ENCODE assay signal across 1 cellular context in the genomic region with DNA sequence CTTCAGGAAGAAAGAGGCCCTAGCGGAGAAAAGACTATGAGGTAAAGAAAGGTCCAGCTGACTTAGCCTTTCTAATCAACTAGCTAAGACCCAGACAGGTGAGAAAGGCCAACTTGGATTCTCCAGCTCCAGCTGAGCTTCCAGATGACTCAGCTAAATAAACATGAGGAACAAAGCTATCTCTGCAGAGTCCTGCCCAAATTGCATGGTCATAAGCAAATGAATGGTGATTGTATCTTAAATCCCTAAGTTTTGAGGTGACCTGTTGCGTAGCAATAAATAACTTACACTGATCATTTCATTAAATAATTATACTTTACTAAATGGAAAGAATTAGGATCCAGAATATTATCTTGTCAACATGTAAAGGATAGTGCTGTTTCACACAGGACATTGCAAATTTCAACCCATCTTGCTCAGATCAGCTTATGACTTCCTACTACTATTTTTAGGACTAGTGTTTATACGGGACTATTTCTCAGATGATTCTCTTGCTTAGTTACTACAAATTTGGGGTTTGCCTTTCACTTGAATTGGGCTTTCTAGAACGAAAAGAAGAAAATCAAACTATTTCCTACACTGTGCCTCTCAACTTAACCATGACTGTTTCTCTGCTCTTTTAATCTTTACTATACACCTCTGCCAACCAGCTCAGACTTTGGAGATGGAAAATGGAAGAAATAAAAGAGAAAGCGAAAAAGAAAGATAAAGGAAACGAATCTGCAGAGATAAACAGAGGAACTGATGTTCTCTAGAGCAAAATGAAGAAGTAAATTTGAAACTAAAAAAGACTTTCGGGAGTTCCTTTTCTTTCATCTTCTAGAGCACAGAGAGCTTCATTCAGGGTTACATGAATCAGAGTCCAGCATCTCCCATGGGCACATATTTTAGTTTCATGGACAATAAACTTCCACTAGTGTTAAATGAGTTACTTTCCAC.
TF ChIP-seq lines count a peak whose summit lies in the region.

No MANE protein-coding gene starts in this region.

TF ChIP-seq in HepG2, 621 proteins besides CTCF, POLR2A, EP300 and RAD21 (continued from another document and continues in another):
- TF ChIP-seq, protein P1, sequence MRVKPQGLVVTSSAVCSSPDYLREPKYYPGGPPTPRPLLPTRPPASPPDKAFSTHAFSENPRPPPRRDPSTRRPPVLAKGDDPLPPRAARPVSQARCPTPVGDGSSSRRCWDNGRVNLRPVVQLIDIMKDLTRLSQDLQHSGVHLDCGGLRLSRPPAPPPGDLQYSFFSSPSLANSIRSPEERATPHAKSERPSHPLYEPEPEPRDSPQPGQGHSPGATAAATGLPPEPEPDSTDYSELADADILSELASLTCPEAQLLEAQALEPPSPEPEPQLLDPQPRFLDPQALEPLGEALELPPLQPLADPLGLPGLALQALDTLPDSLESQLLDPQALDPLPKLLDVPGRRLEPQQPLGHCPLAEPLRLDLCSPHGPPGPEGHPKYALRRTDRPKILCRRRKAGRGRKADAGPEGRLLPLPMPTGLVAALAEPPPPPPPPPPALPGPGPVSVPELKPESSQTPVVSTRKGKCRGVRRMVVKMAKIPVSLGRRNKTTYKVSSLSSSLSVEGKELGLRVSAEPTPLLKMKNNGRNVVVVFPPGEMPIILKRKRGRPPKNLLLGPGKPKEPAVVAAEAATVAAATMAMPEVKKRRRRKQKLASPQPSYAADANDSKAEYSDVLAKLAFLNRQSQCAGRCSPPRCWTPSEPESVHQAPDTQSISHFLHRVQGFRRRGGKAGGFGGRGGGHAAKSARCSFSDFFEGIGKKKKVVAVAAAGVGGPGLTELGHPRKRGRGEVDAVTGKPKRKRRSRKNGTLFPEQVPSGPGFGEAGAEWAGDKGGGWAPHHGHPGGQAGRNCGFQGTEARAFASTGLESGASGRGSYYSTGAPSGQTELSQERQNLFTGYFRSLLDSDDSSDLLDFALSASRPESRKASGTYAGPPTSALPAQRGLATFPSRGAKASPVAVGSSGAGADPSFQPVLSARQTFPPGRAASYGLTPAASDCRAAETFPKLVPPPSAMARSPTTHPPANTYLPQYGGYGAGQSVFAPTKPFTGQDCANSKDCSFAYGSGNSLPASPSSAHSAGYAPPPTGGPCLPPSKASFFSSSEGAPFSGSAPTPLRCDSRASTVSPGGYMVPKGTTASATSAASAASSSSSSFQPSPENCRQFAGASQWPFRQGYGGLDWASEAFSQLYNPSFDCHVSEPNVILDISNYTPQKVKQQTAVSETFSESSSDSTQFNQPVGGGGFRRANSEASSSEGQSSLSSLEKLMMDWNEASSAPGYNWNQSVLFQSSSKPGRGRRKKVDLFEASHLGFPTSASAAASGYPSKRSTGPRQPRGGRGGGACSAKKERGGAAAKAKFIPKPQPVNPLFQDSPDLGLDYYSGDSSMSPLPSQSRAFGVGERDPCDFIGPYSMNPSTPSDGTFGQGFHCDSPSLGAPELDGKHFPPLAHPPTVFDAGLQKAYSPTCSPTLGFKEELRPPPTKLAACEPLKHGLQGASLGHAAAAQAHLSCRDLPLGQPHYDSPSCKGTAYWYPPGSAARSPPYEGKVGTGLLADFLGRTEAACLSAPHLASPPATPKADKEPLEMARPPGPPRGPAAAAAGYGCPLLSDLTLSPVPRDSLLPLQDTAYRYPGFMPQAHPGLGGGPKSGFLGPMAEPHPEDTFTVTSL (CRISPR knock-in tag; IDR thresholded peaks at IDR 0.05; ENCODE audit: borderline replicate concordance) = peak; percentile 60; the same call in 1 of the 2 replicates
- TF ChIP-seq ZNF724P (CRISPR knock-in tag; IDR thresholded peaks at IDR 0.05; ENCODE audit: borderline replicate concordance) (no peak), ZNF614 (CRISPR knock-in tag; IDR thresholded peaks at IDR 0.05; ENCODE audit: borderline replicate concordance) (peak; percentile 64; the same call in 1 of the 2 replicates), TBX2 (CRISPR knock-in tag; IDR thresholded peaks at IDR 0.05; ENCODE audit: borderline replicate concordance) (peak; percentile 61), ZNF75D (CRISPR knock-in tag; IDR thresholded peaks at IDR 0.05; ENCODE audit: borderline replicate concordance) (no peak), MAZ (IDR thresholded peaks at IDR 0.05; ENCODE audit: borderline replicate concordance, low read depth, low read length) (no peak), MAZ (CRISPR knock-in tag; IDR thresholded peaks at IDR 0.05; ENCODE audit: low read depth) (no peak), SOX6 (IDR thresholded peaks at IDR 0.05) (no peak), SOX6 (CRISPR knock-in tag; IDR thresholded peaks at IDR 0.05) (peak; percentile 82), THAP11 (CRISPR knock-in tag; IDR thresholded peaks at IDR 0.05) (peak; percentile 17; the same call in 1 of the 2 replicates), TEAD3 (CRISPR knock-in tag; optimal IDR thresholded peaks at IDR 0.05; ENCODE audit: borderline replicate concordance) (peak; percentile 38), ZNF292 (CRISPR knock-in tag; IDR thresholded peaks at IDR 0.05; ENCODE audit: borderline replicate concordance, low read depth) (0 out of 2 replicates have a peak, but pooled peaks have one; percentile 37), HDAC1 (CRISPR knock-in tag; IDR thresholded peaks at IDR 0.05) (peak; percentile 48; the same call in 1 of the 2 replicates), HDAC2 (CRISPR knock-in tag; IDR thresholded peaks at IDR 0.05) (0 out of 2 replicates have a peak, but pooled peaks have one; percentile 20), JUND (CRISPR knock-in tag; IDR thresholded peaks at IDR 0.05) (peak; percentile 98), FOXK1 (CRISPR knock-in tag; IDR thresholded peaks at IDR 0.05; ENCODE audit: borderline replicate concordance, low read depth) (peak; percentile 56; the same call in 1 of the 2 replicates), LCORL (IDR thresholded peaks at IDR 0.05) (no peak), LCORL (CRISPR knock-in tag; IDR thresholded peaks at IDR 0.05) (peak; percentile 62), PHB2 (IDR thresholded peaks at IDR 0.05; ENCODE audit: partially characterized antibody) (no peak), DPF2 (CRISPR knock-in tag; IDR thresholded peaks at IDR 0.05; ENCODE audit: borderline replicate concordance, low read depth) (0 out of 2 replicates have a peak, but pooled peaks have one; percentile 49), HIVEP1 (CRISPR knock-in tag; IDR thresholded peaks at IDR 0.05) (no peak), HMG20A (CRISPR knock-in tag; IDR thresholded peaks at IDR 0.05; ENCODE audit: borderline replicate concordance) (peak; percentile 40; the same call in 1 of the 2 replicates), ZNF841 (CRISPR knock-in tag; IDR thresholded peaks at IDR 0.05; ENCODE audit: borderline replicate concordance) (no peak), NR2F6 (IDR thresholded peaks at IDR 0.05) (peak; percentile 44), NR2F6 (CRISPR knock-in tag; IDR thresholded peaks at IDR 0.05) (0 out of 2 replicates have a peak, but pooled peaks have one; percentile 43), TCF7 (IDR thresholded peaks at IDR 0.05; ENCODE audit: low read depth) (peak; percentile 42; the same call in 1 of the 2 replicates), MIXL1 (CRISPR knock-in tag; IDR thresholded peaks at IDR 0.05) (peak; percentile 38; the same call in 1 of the 2 replicates)
- TF ChIP-seq, protein P2, sequence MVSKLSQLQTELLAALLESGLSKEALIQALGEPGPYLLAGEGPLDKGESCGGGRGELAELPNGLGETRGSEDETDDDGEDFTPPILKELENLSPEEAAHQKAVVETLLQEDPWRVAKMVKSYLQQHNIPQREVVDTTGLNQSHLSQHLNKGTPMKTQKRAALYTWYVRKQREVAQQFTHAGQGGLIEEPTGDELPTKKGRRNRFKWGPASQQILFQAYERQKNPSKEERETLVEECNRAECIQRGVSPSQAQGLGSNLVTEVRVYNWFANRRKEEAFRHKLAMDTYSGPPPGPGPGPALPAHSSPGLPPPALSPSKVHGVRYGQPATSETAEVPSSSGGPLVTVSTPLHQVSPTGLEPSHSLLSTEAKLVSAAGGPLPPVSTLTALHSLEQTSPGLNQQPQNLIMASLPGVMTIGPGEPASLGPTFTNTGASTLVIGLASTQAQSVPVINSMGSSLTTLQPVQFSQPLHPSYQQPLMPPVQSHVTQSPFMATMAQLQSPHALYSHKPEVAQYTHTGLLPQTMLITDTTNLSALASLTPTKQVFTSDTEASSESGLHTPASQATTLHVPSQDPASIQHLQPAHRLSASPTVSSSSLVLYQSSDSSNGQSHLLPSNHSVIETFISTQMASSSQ (IDR thresholded peaks at IDR 0.05; ENCODE audit: low read depth) = no peak
- TF ChIP-seq, protein P2 (CRISPR knock-in tag; IDR thresholded peaks at IDR 0.05; ENCODE audit: borderline replicate concordance) = no peak
- TF ChIP-seq, protein P3, sequence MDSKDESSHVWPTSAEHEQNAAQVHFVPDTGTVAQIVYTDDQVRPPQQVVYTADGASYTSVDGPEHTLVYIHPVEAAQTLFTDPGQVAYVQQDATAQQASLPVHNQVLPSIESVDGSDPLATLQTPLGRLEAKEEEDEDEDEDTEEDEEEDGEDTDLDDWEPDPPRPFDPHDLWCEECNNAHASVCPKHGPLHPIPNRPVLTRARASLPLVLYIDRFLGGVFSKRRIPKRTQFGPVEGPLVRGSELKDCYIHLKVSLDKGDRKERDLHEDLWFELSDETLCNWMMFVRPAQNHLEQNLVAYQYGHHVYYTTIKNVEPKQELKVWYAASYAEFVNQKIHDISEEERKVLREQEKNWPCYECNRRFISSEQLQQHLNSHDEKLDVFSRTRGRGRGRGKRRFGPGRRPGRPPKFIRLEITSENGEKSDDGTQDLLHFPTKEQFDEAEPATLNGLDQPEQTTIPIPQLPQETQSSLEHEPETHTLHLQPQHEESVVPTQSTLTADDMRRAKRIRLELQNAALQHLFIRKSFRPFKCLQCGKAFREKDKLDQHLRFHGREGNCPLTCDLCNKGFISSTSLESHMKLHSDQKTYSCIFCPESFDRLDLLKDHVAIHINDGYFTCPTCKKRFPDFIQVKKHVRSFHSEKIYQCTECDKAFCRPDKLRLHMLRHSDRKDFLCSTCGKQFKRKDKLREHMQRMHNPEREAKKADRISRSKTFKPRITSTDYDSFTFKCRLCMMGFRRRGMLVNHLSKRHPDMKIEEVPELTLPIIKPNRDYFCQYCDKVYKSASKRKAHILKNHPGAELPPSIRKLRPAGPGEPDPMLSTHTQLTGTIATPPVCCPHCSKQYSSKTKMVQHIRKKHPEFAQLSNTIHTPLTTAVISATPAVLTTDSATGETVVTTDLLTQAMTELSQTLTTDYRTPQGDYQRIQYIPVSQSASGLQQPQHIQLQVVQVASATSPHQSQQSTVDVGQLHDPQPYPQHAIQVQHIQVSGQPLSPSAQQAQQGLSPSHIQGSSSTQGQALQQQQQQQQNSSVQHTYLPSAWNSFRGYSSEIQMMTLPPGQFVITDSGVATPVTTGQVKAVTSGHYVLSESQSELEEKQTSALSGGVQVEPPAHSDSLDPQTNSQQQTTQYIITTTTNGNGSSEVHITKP (CRISPR knock-in tag; IDR thresholded peaks at IDR 0.05; ENCODE audit: low read depth) = no peak
- TF ChIP-seq, protein P4, sequence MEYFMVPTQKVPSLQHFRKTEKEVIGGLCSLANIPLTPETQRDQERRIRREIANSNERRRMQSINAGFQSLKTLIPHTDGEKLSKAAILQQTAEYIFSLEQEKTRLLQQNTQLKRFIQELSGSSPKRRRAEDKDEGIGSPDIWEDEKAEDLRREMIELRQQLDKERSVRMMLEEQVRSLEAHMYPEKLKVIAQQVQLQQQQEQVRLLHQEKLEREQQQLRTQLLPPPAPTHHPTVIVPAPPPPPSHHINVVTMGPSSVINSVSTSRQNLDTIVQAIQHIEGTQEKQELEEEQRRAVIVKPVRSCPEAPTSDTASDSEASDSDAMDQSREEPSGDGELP (IDR thresholded peaks at IDR 0.05; ENCODE audit: borderline replicate concordance, low read depth) = peak; percentile 97
- TF ChIP-seq, protein P5, sequence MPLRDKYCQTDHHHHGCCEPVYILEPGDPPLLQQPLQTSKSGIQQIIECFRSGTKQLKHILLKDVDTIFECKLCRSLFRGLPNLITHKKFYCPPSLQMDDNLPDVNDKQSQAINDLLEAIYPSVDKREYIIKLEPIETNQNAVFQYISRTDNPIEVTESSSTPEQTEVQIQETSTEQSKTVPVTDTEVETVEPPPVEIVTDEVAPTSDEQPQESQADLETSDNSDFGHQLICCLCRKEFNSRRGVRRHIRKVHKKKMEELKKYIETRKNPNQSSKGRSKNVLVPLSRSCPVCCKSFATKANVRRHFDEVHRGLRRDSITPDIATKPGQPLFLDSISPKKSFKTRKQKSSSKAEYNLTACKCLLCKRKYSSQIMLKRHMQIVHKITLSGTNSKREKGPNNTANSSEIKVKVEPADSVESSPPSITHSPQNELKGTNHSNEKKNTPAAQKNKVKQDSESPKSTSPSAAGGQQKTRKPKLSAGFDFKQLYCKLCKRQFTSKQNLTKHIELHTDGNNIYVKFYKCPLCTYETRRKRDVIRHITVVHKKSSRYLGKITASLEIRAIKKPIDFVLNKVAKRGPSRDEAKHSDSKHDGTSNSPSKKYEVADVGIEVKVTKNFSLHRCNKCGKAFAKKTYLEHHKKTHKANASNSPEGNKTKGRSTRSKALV (CRISPR knock-in tag; IDR thresholded peaks at IDR 0.05) = no peak
- TF ChIP-seq, protein P6, sequence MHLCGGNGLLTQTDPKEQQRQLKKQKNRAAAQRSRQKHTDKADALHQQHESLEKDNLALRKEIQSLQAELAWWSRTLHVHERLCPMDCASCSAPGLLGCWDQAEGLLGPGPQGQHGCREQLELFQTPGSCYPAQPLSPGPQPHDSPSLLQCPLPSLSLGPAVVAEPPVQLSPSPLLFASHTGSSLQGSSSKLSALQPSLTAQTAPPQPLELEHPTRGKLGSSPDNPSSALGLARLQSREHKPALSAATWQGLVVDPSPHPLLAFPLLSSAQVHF (CRISPR knock-in tag; IDR thresholded peaks at IDR 0.05) = no peak
- TF ChIP-seq, protein P7, sequence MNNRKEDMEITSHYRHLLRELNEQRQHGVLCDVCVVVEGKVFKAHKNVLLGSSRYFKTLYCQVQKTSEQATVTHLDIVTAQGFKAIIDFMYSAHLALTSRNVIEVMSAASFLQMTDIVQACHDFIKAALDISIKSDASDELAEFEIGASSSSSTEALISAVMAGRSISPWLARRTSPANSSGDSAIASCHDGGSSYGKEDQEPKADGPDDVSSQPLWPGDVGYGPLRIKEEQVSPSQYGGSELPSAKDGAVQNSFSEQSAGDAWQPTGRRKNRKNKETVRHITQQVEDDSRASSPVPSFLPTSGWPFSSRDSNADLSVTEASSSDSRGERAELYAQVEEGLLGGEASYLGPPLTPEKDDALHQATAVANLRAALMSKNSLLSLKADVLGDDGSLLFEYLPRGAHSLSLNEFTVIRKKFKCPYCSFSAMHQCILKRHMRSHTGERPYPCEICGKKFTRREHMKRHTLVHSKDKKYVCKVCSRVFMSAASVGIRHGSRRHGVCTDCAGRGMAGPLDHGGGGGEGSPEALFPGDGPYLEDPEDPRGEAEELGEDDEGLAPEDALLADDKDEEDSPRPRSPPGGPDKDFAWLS (CRISPR knock-in tag; IDR thresholded peaks at IDR 0.05; ENCODE audit: borderline replicate concordance) = no peak
